1 cellular context compared by ENCODE assay signal in the genomic region with DNA sequence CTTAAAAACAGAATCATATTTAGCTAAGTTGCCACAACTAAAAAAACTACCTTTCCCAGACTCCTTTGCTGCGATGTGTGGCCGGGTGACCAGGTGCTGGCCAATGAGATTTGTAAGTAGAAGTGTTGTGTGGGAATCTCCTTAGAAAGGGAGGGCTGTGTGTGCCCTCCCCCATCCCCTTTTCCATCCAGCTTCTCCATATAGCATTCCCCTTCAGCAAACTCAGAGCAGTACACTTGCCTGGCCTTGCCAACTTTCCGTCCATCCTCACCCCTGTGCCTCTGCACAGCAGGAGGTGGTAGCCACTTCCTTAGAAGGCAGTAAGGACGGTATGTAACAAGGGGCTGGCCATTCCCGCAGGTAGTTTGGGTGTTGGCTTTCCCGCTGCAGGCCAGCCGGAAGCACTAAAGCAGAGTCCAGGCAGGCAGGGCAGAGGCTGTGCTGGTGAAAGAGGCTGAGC.
A peak's percentile ranks its signal among the peaks of the same experiment; 100 is the strongest.
TF ChIP-seq lines count a peak whose summit lies in the region.

No MANE protein-coding gene starts in this region.

TF ChIP-seq in GM23338, 12 proteins besides CTCF, POLR2A, EP300 and RAD21:
- peak; percentile 54; the same call in 1 of the 2 replicates for TF ChIP-seq ETS1 (IDR thresholded peaks at IDR 0.05)
- no peak for TF ChIP-seq EZH2phosphoT487 (IDR thresholded peaks at IDR 0.05; ENCODE audit: unreplicated experiment)
- no peak for TF ChIP-seq STAT1 (IDR thresholded peaks at IDR 0.05; ENCODE audit: unreplicated experiment)
